In genomic region chr4:114495471-114495928, GRCh38 we compare ENCODE assay signal across 25 cellular contexts.
DNase-seq lines count a peak whose midpoint lies in the region; ATAC-seq, FAIRE-seq and TF ChIP-seq lines count a peak whose summit lies in the region.
"Had no signal": no experiment of that assay in that cellular context is flagged by ENCODE, and none has a peak within 500 bp of the region (broad histone marks: within the 10 kb centered on the region; RNA-seq: fewer than 3 reads in every experiment).

No MANE protein-coding gene starts in this region.

- H3K36me3 ChIP-seq in HAP-1 (replicated peaks) (no peaks in the 10 kb centered on the region), K562 (ENCODE audit: control insufficient read depth, insufficient read depth, low read length) (no peaks in the 10 kb centered on the region), spleen (no peaks in the 10 kb centered on the region), right lobe of liver (no peaks in the 10 kb centered on the region)
- H3K36me3 ChIP-seq: breast epithelium, lower lobe of right lung, sigmoid colon, tibial nerve had no signal

- H3K4me1 ChIP-seq in HAP-1 (peaks cover 13% of the 10 kb centered on the region), K562 (replicated peaks in 1 of 2; ENCODE audit: control insufficient read depth in 2 of 2, insufficient read depth in 2 of 2, low read length in 2 of 2) (no peaks in the 10 kb centered on the region), spleen (no peaks in the 10 kb centered on the region), right lobe of liver (no peaks in the 10 kb centered on the region)
- H3K4me1 ChIP-seq: breast epithelium, lower lobe of right lung, sigmoid colon, tibial nerve had no signal

- CTCF ChIA-PET in K562 (lab: Yijun Ruan, JAX; ENCODE audit: low intra/inter-chr PET ratio), result interaction anchor here (0.7 kb wide), 1 partner anchor 646 kb away, joined by 4 read pairs; no protein-coding TSS in a partner anchor

- no TSS peak for BruUV-seq in K562 (replicated peaks; lab: Mats Ljungman, UMichigan)

- H3K9me1 ChIP-seq in K562 (ENCODE audit: control insufficient read depth, insufficient read depth, low read length), result no peaks in the 10 kb centered on the region

- POLR2A ChIA-PET in K562 (lab: Yijun Ruan, JAX), result no interaction called here

- no peak overlapping the region for H3K9ac ChIP-seq in K562 (ENCODE audit: insufficient read depth in 1 of 2, low read depth in 2 of 2, low read length in 2 of 2)

- no peak overlapping the region for H2AFZ ChIP-seq in K562 (ENCODE audit: low read depth, low read length)

- H3K27me3 ChIP-seq in HAP-1 (ENCODE audit: low read depth), result no peaks in the 10 kb centered on the region
- H3K27me3 ChIP-seq in K562 (ENCODE audit: control insufficient read depth in 2 of 2, insufficient read depth in 2 of 2, low read length in 2 of 2), result no peaks in the 10 kb centered on the region
- no peaks in the 10 kb centered on the region for H3K27me3 ChIP-seq in spleen (replicated peaks in 1 of 7)
- H3K27me3 ChIP-seq in right lobe of liver, result no peaks in the 10 kb centered on the region
- H3K27me3 ChIP-seq: breast epithelium, sigmoid colon, tibial nerve had no signal

- no peaks in the 10 kb centered on the region for H3K79me2 ChIP-seq in K562 (ENCODE audit: control insufficient read depth, insufficient read depth, low read length)

- no peak for FAIRE-seq in K562 (lab: Jason Lieb, UNC)

- no peak overlapping the region for H3K4me2 ChIP-seq in K562 (ENCODE audit: insufficient read depth, low read length)

- WGBS in K562 (ENCODE audit: insufficient coverage, low coverage, missing lambda C conversion rate), result 2% methylated on average over 8 of the region's 8 CpGs
- 39 to 65% (median 55%) methylated on average over 8 of the region's 8 CpGs for WGBS in spleen, 5 donors
- 59% methylated on average over 8 of the region's 8 CpGs for WGBS in right lobe of liver (ENCODE audit: insufficient coverage, low coverage, low lambda C conversion rate, missing lambda C conversion rate)

- no peak for TF ChIP-seq RAD21 in K562 (CRISPR knock-in tag; conservative IDR thresholded peaks at IDR 0.05 in 1 of 2, IDR thresholded peaks at IDR 0.05 in 1 of 2)

- intact Hi-C loops in K562 (cut with micrococcal nuclease), result no loop called here
- intact Hi-C loops in spleen (cut with DNase I; ENCODE audit: low total_unique reads), result no loop called here
- intact Hi-C loops in right lobe of liver (cut with DNase I), result no loop called here

- in situ Hi-C loops in HAP-1 (cut with MboI; ENCODE audit: low sequenced_read_pairs), result no loop called here
- in situ Hi-C loops in K562 (cut with MboI), result no loop called here

- TF ChIP-seq POLR2A in K562 (conservative IDR thresholded peaks at IDR 0.05) (no peak), spleen (IDR thresholded peaks at IDR 0.05) (no peak), right lobe of liver (IDR thresholded peaks at IDR 0.05) (no peak)

- no peak for TF ChIP-seq EP300 in K562 (IDR thresholded peaks at IDR 0.05; ENCODE audit: low read length)

- no peak for TF ChIP-seq CTCF in K562 (IDR thresholded peaks at IDR 0.05 in 2 of 3, conservative IDR thresholded peaks at IDR 0.05 in 1 of 3; ENCODE audit: insufficient read depth in 2 of 3, low read depth in 1 of 3, low read length in 3 of 3)
- TF ChIP-seq CTCF in spleen (IDR thresholded peaks at IDR 0.05 in 8 of 11, conservative IDR thresholded peaks at IDR 0.05 in 3 of 11), result no peak
- no peak for TF ChIP-seq CTCF in right lobe of liver (IDR thresholded peaks at IDR 0.05)

- H3K9me3 ChIP-seq in HAP-1 (peaks cover 8% of the 10 kb centered on the region), K562 (replicated peaks; ENCODE audit: control insufficient read depth, insufficient read depth, low read depth, low read length) (no peaks in the 10 kb centered on the region), spleen (no peaks in the 10 kb centered on the region), right lobe of liver (no peaks in the 10 kb centered on the region)
- H3K9me3 ChIP-seq: breast epithelium, lower lobe of right lung, mucosa of descending colon, sigmoid colon had no signal

- peak; percentile 92 to 94 for DNase-seq in HAP-1 (ENCODE audit: low spot score in 2 of 2)
- peak; percentile 66 for DNase-seq in NCI-H2227 (lab: John Stamatoyannopoulos, UW; ENCODE audit: unreplicated experiment)
- DNase-seq in K562 (ENCODE audit: extremely low read depth in 1 of 4, low spot score in 3 of 4), result peak in 1 of 4 experiments; percentile 60
- DNase-seq in iPS-NIHi11 (ENCODE audit: low spot score), result peak; percentile 23
- no peak for DNase-seq in HCEC 1CT
- no peak for DNase-seq in spleen
- no peak for DNase-seq in right lobe of liver
- DNase-seq: activated CD4-positive, alpha-beta T cell treated with anti-CD3 and anti-CD28 coated beads, Interleukin-2, amount 10 ng/mL, durations not matched to agents 24 days and 14 days; activated naive CD4-positive, alpha-beta T cell treated with anti-CD3 and anti-CD28 coated beads, Interleukin-2, amount 10 ng/mL, durations not matched to agents 7 days and 5 days; activated T-cell treated with anti-CD3 and anti-CD28 coated beads, Interleukin-2, amount 50 U/mL, for 48 hours; amniotic stem cell; effector CD4-positive, alpha-beta T cell; erythroblast; foreskin fibroblast; lower lobe of right lung; mucosa of descending colon; NCI-H1105; NCI-H2081; NCI-H510A; sigmoid colon; stimulated activated CD4-positive, alpha-beta T cell treated with anti-CD3 and anti-CD28 coated beads, Interleukin-15, amount 100 ng/mL, for 24 hours; T-helper 17 cell had no signal

- no peak overlapping the region for H3K4me3 ChIP-seq in HAP-1
- no peak overlapping the region for H3K4me3 ChIP-seq in K562
- H3K4me3 ChIP-seq in spleen, result no peak overlapping the region
- H3K4me3 ChIP-seq in right lobe of liver, result no peak overlapping the region
- H3K4me3 ChIP-seq: breast epithelium, lower lobe of right lung, mucosa of descending colon, sigmoid colon, tibial nerve had no signal

- ATAC-seq in K562 (peak; percentile 51; the same call in 2 of the 3 replicates), HG03175 (IDR thresholded peaks at IDR 0.05; ENCODE audit: unreplicated experiment) (no peak), right lobe of liver (no peak)
- ATAC-seq: lower lobe of right lung, mucosa of descending colon, T-helper 17 cell had no signal

- H3K27ac ChIP-seq in K562 (ENCODE audit: extremely low read depth, low read depth, low read length) (no peak overlapping the region), spleen (no peak overlapping the region), right lobe of liver (no peak overlapping the region)
- H3K27ac ChIP-seq: breast epithelium, lower lobe of right lung, sigmoid colon, tibial nerve had no signal

- H4K20me1 ChIP-seq in K562 (replicated peaks; ENCODE audit: control insufficient read depth, insufficient read depth, low read length), result no peaks in the 10 kb centered on the region

TF ChIP-seq in K562, 482 proteins besides CTCF, POLR2A, EP300 and RAD21:
- TF ChIP-seq HNRNPUL1 (IDR thresholded peaks at IDR 0.05; ENCODE audit: low read length) (no peak), PKNOX1 (IDR thresholded peaks at IDR 0.05) (peak; percentile 68), NBN (IDR thresholded peaks at IDR 0.05; ENCODE audit: low read depth) (no peak), ELF1 (tag; IDR thresholded peaks at IDR 0.05) (no peak)

Comparison
In these comparisons a context has a peak if more than half of its experiments do, and no peak if none do; other contexts are left out.
1. DNase-seq: peak in HAP-1 (2 of 2), NCI-H2227 (single experiment) and iPS-NIHi11 (single experiment); none in HCEC 1CT (single experiment), spleen (single experiment) and right lobe of liver (0 of 3).